ENCODE assay signal across 27 cellular contexts in genomic region chr14:100882991-100883788, GRCh38. TPM values are rescaled to one million over a fixed set of nuclear protein-coding genes. Genes with fewer than 3 reads are reported as not detected.
"Had no signal": no experiment of that assay in that cellular context is flagged by ENCODE, and none has a peak within 500 bp of the region (broad histone marks: within the 10 kb centered on the region; RNA-seq: fewer than 3 reads in every experiment).

No MANE protein-coding gene starts in this region.

- H3K9me3 ChIP-seq: esophagus muscularis mucosa, heart left ventricle, ovary, psoas muscle, testis, transverse colon had no signal

- H3K4me1 Mint-ChIP-seq: activated CD4-positive, alpha-beta T cell treated with anti-CD3 and anti-CD28 coated beads for 36 hours; activated naive CD4-positive, alpha-beta T cell treated with anti-CD3 and anti-CD28 coated beads, Interleukin-2, amount 50 U/mL, for 24 hours; activated naive CD8-positive, alpha-beta T cell treated with anti-CD3 and anti-CD28 coated beads, Interleukin-2, amount 50 U/mL, for 24 hours; central memory CD8-positive, alpha-beta T cell; naive B cell had no signal

- H3K27me3 ChIP-seq: ovary, testis had no signal

- H3K9me3 Mint-ChIP-seq: activated naive CD4-positive, alpha-beta T cell treated with anti-CD3 and anti-CD28 coated beads, Interleukin-2, amount 50 U/mL, for 24 hours; activated naive CD8-positive, alpha-beta T cell treated with anti-CD3 and anti-CD28 coated beads, Interleukin-2, amount 50 U/mL, for 24 hours; central memory CD8-positive, alpha-beta T cell had no signal

- H3K4me3 ChIP-seq: breast epithelium, esophagus muscularis mucosa, heart left ventricle, left lung, ovary, psoas muscle, testis, transverse colon had no signal

- ATAC-seq: activated CD4-positive, alpha-beta T cell treated with anti-CD3 and anti-CD28 coated beads for 36 hours; activated naive CD8-positive, alpha-beta T cell treated with anti-CD3 and anti-CD28 coated beads, Interleukin-2, amount 50 U/mL, for 24 hours; foreskin keratinocyte; heart left ventricle; left lung; psoas muscle; stimulated activated naive CD8-positive, alpha-beta T cell treated with anti-CD3 and anti-CD28 coated beads, Interleukin-15, Interleukin-2, amounts not matched to agents 100 U/mL and 50 U/mL, for 24 hours had no signal

- H3K27ac ChIP-seq: breast epithelium, esophagus muscularis mucosa, foreskin keratinocyte, heart left ventricle, left lung, ovary, psoas muscle, testis, transverse colon had no signal

- H3K27me3 Mint-ChIP-seq: activated naive CD4-positive, alpha-beta T cell treated with anti-CD3 and anti-CD28 coated beads, Interleukin-2, amount 50 U/mL, for 24 hours had no signal

- H3K4me1 ChIP-seq: breast epithelium, foreskin keratinocyte, heart left ventricle, left lung, psoas muscle, testis had no signal

- H3K27ac Mint-ChIP-seq: activated CD4-positive, alpha-beta T cell treated with anti-CD3 and anti-CD28 coated beads for 36 hours; activated naive CD4-positive, alpha-beta T cell treated with anti-CD3 and anti-CD28 coated beads, Interleukin-2, amount 50 U/mL, for 24 hours; activated naive CD8-positive, alpha-beta T cell treated with anti-CD3 and anti-CD28 coated beads, Interleukin-2, amount 50 U/mL, for 24 hours; mesothelial cell of epicardium; naive B cell; nephron progenitor cell had no signal

- H3K4me3 Mint-ChIP-seq: activated CD4-positive, alpha-beta T cell treated with anti-CD3 and anti-CD28 coated beads for 36 hours; activated naive CD4-positive, alpha-beta T cell treated with anti-CD3 and anti-CD28 coated beads, Interleukin-2, amount 50 U/mL, for 24 hours; activated naive CD8-positive, alpha-beta T cell treated with anti-CD3 and anti-CD28 coated beads, Interleukin-2, amount 50 U/mL, for 24 hours; central memory CD8-positive, alpha-beta T cell; mesothelial cell of epicardium; naive B cell; nephron progenitor cell had no signal

- DNase-seq: activated CD4-positive, alpha-beta T cell treated with anti-CD3 and anti-CD28 coated beads for 36 hours; activated CD4-positive, alpha-beta T cell treated with anti-CD3 and anti-CD28 coated beads, Interleukin-2, amount 50 U/mL, for 48 hours; activated CD4-positive, CD25-positive, alpha-beta regulatory T cell; activated CD8-positive, alpha-beta memory T cell treated with anti-CD3 and anti-CD28 coated beads for 24 hours; activated naive CD8-positive, alpha-beta T cell treated with anti-CD3 and anti-CD28 coated beads, Interleukin-2, amount 50 U/mL, for 24 hours; amygdala; dermis blood vessel endothelial cell; effector CD4-positive, alpha-beta T cell; foreskin keratinocyte; kidney glomerular epithelial cell; naive B cell; nephron progenitor cell; stimulated activated CD4-positive, alpha-beta T cell treated with anti-CD3 and anti-CD28 coated beads, Interleukin-12 subunit alpha, Interleukin-12 subunit beta, amount 100 ng/mL, for 4 hours; stimulated activated CD4-positive, alpha-beta T cell treated with anti-CD3 and anti-CD28 coated beads, Interleukin-4, amount 100 ng/mL, for 1 hour; stimulated activated naive CD8-positive, alpha-beta T cell treated with anti-CD3 and anti-CD28 coated beads, Interleukin-15, Interleukin-2, amounts not matched to agents 100 U/mL and 50 U/mL, for 24 hours; testis; transverse colon had no signal

- H3K36me3 Mint-ChIP-seq: activated naive CD4-positive, alpha-beta T cell treated with anti-CD3 and anti-CD28 coated beads, Interleukin-2, amount 50 U/mL, for 24 hours; mesothelial cell of epicardium; naive B cell had no signal

RNA-seq across cellular contexts. Expression of gene RTL1, which starts 20.3 kb away (rescaled TPM):
- total RNA-seq: activated CD4-positive, alpha-beta T cell treated with anti-CD3 and anti-CD28 coated beads for 36 hours; breast epithelium; dermis blood vessel endothelial cell; esophagus muscularis mucosa; foreskin keratinocyte; heart left ventricle; left lung; psoas muscle; T-helper 1 cell treated with Interleukin-12 subunit alpha and Interleukin-12 subunit beta and Interleukin-4 antibody, amounts not matched to agents 30 ng/mL and 1 ng/mL, for 36 hours; transverse colon had no signal
- polyA plus RNA-seq: foreskin keratinocyte, heart left ventricle had no signal

RNA-seq across cellular contexts. Expression of gene MEG3, which starts 57.3 kb away (rescaled TPM):
- total RNA-seq: activated CD4-positive, alpha-beta T cell treated with anti-CD3 and anti-CD28 coated beads for 36 hours; T-helper 1 cell treated with Interleukin-12 subunit alpha and Interleukin-12 subunit beta and Interleukin-4 antibody, amounts not matched to agents 30 ng/mL and 1 ng/mL, for 36 hours had no signal
